Comparison of ENCODE assay signal across 1 cellular context in the genomic region with DNA sequence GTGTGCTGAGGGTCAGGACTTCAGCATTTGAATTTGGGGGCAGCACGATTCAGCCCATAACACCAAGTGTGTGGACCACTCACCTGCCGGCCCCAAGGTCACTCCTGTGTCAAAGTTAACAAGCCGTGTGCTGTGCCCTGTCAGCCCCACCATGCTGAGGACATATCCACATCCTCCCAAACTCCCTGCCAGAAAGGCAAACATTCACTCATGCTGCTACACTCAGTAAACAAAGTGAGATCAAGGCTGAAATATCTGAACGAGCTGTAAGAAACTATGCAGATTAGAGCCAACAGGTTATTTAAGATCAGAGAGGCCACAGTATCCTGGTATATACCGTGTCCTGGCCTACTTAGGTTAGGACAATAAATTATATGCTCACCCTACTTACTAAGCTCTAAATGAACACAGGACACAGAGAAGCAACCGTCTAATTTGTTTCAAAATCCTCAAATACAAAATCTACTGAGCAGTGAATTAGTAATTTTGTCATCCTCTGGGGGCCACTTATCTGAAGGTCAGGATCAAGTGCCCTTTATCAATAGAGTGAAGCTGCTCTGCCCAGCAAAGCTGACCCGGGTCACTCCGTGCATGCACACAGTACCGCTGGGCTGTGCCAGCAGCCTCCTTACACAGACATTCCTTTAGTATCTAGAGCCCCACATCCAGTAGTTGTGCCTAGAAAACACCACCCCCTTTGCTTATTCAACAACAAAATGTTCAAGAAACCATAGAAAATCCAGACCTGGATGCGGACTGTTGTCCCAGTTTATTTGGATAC.
TF ChIP-seq lines count a peak whose summit lies in the region.

No MANE protein-coding gene starts in this region.

TF ChIP-seq in liver, 16 proteins besides CTCF, POLR2A, EP300 and RAD21 (continued from another document):
- TF ChIP-seq, protein P1, sequence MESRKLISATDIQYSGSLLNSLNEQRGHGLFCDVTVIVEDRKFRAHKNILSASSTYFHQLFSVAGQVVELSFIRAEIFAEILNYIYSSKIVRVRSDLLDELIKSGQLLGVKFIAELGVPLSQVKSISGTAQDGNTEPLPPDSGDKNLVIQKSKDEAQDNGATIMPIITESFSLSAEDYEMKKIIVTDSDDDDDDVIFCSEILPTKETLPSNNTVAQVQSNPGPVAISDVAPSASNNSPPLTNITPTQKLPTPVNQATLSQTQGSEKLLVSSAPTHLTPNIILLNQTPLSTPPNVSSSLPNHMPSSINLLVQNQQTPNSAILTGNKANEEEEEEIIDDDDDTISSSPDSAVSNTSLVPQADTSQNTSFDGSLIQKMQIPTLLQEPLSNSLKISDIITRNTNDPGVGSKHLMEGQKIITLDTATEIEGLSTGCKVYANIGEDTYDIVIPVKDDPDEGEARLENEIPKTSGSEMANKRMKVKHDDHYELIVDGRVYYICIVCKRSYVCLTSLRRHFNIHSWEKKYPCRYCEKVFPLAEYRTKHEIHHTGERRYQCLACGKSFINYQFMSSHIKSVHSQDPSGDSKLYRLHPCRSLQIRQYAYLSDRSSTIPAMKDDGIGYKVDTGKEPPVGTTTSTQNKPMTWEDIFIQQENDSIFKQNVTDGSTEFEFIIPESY (IDR thresholded peaks at IDR 0.05): no peak
- TF ChIP-seq, protein P2, sequence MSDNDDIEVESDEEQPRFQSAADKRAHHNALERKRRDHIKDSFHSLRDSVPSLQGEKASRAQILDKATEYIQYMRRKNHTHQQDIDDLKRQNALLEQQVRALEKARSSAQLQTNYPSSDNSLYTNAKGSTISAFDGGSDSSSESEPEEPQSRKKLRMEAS (IDR thresholded peaks at IDR 0.05): peak; percentile 17
- TF ChIP-seq YY1 (IDR thresholded peaks at IDR 0.05) (peak; percentile 49), RXRA (IDR thresholded peaks at IDR 0.05) (peak; percentile 67 to 80), JUND (IDR thresholded peaks at IDR 0.05) (peak in 1 of 2 donors; percentile 29), SP1 (IDR thresholded peaks at IDR 0.05) (peak; percentile 87), TAF1 (conservative IDR thresholded peaks at IDR 0.05) (no peak), FOXA2 (IDR thresholded peaks at IDR 0.05) (peak; percentile 67), GABPA (IDR thresholded peaks at IDR 0.05 in 1 of 2, conservative IDR thresholded peaks at IDR 0.05 in 1 of 2) (peak in 1 of 2 donors; percentile 12), NR2F2 (IDR thresholded peaks at IDR 0.05) (peak; percentile 44), HNF4G (IDR thresholded peaks at IDR 0.05) (peak; percentile 30), HNF4A (conservative IDR thresholded peaks at IDR 0.05) (peak; percentile 56 to 73)
- TF ChIP-seq, protein P3, sequence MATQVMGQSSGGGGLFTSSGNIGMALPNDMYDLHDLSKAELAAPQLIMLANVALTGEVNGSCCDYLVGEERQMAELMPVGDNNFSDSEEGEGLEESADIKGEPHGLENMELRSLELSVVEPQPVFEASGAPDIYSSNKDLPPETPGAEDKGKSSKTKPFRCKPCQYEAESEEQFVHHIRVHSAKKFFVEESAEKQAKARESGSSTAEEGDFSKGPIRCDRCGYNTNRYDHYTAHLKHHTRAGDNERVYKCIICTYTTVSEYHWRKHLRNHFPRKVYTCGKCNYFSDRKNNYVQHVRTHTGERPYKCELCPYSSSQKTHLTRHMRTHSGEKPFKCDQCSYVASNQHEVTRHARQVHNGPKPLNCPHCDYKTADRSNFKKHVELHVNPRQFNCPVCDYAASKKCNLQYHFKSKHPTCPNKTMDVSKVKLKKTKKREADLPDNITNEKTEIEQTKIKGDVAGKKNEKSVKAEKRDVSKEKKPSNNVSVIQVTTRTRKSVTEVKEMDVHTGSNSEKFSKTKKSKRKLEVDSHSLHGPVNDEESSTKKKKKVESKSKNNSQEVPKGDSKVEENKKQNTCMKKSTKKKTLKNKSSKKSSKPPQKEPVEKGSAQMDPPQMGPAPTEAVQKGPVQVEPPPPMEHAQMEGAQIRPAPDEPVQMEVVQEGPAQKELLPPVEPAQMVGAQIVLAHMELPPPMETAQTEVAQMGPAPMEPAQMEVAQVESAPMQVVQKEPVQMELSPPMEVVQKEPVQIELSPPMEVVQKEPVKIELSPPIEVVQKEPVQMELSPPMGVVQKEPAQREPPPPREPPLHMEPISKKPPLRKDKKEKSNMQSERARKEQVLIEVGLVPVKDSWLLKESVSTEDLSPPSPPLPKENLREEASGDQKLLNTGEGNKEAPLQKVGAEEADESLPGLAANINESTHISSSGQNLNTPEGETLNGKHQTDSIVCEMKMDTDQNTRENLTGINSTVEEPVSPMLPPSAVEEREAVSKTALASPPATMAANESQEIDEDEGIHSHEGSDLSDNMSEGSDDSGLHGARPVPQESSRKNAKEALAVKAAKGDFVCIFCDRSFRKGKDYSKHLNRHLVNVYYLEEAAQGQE (IDR thresholded peaks at IDR 0.05): no peak
TF ChIP-seq in liver: peak in this region for 11.
